In genomic region chr14:59159169-59159568, GRCh38 we compare ENCODE assay signal across 30 cellular contexts. TPM values are rescaled to one million over a fixed set of nuclear protein-coding genes. Genes with fewer than 3 reads are reported as not detected.
DNase-seq lines count a peak whose midpoint lies in the region; ATAC-seq and TF ChIP-seq lines count a peak whose summit lies in the region.
"Had no signal": no experiment of that assay in that cellular context is flagged by ENCODE, and none has a peak within 500 bp of the region (broad histone marks: within the 10 kb centered on the region; RNA-seq: fewer than 3 reads in every experiment).

No MANE protein-coding gene starts in this region.

- H3K9ac ChIP-seq in PC-3 (ENCODE audit: low read length) = no peak overlapping the region
- H3K9ac ChIP-seq: neural progenitor cell had no signal

- no peaks in the 10 kb centered on the region for H3K9me3 Mint-ChIP-seq in mesothelial cell of epicardium
- H3K9me3 Mint-ChIP-seq: T-helper 2 cell treated with Interferon-gamma antibody and Interleukin-4, amounts not matched to agents 5 μg/mL and 100 μg/mL, for 36 hours had no signal

- H3K4me1 Mint-ChIP-seq in mesothelial cell of epicardium = peaks cover 34% of the 10 kb centered on the region

- TF ChIP-seq CTCF in PC-3 (conservative IDR thresholded peaks at IDR 0.05; ENCODE audit: low read depth, low read length) (no peak), mesothelial cell of epicardium (IDR thresholded peaks at IDR 0.05; ENCODE audit: unreplicated experiment) (no peak)

- no peaks in the 10 kb centered on the region for H4K20me1 ChIP-seq in PC-3 (ENCODE audit: low read length)

- H3K27me3 Mint-ChIP-seq in mesothelial cell of epicardium (ENCODE audit: low read depth) = no peaks in the 10 kb centered on the region

- H3K4me2 ChIP-seq in PC-3 (ENCODE audit: low read length) = no peak overlapping the region
- H3K4me2 ChIP-seq: neural progenitor cell had no signal

- DNase-seq in DMS 273 (lab: John Stamatoyannopoulos, UW; ENCODE audit: unreplicated experiment) = peak; percentile 26
- DNase-seq in DMS 273 treated with DMSO at 0.1 percent for 48 hours (lab: John Stamatoyannopoulos, UW) = no peak
- DNase-seq in M059J (ENCODE audit: low read depth) = peak; percentile 26
- DNase-seq in PC-3 = no peak
- peak; percentile 77 for DNase-seq in left kidney (ENCODE audit: low read depth, low spot score)
- no peak for DNase-seq in mesothelial cell of epicardium (ENCODE audit: low spot score in 2 of 2, unreplicated experiment in 2 of 2)
- DNase-seq: activated CD8-positive, alpha-beta memory T cell treated with anti-CD3 and anti-CD28 coated beads, Interleukin-2, amount 50 U/mL, for 48 hours; activated CD8-positive, alpha-beta T cell treated with anti-CD3 and anti-CD28 coated beads for 36 hours; activated naive CD4-positive, alpha-beta T cell treated with anti-CD3 and anti-CD28 coated beads, Interleukin-2, amount 50 U/mL, for 16 hours; amniotic stem cell; Caco-2; effector CD4-positive, alpha-beta T cell; GOT3; hypothalamus; Karpas-422; left cardiac atrium; MV-4-11; NCI-H2227 treated with DMSO at 0.1 percent for 48 hours; pancreas; Right ventricle myocardium superior; stimulated activated naive CD4-positive, alpha-beta T cell treated with Interleukin-2 at 50 U/mL for 16 hours; upper lobe of right lung had no signal

- H3K79me2 ChIP-seq in PC-3 (ENCODE audit: low read length) = no peaks in the 10 kb centered on the region

- H3K27me3 ChIP-seq in PC-3 (ENCODE audit: low read length) = peaks cover 74% of the 10 kb centered on the region
- H3K27me3 ChIP-seq: neural progenitor cell, pancreas, upper lobe of right lung had no signal

- 0 out of 2 replicates have a peak, but pooled peaks cover 8% of the 10 kb centered on the region for H3K4me1 ChIP-seq in PC-3 (ENCODE audit: insufficient read depth, low read length)

- H3K9me2 ChIP-seq in PC-3 (replicated peaks; ENCODE audit: low read length) = no peaks in the 10 kb centered on the region

- ATAC-seq in PC-3 (peak; percentile 16; the same call in 1 of the 2 replicates), HG02588 (IDR thresholded peaks at IDR 0.05; ENCODE audit: unreplicated experiment) (no peak), GM18861 (IDR thresholded peaks at IDR 0.05; ENCODE audit: unreplicated experiment) (no peak)
- ATAC-seq: activated CD8-positive, alpha-beta T cell treated with anti-CD3 and anti-CD28 coated beads for 36 hours; left cardiac atrium; Panc1; pancreas; upper lobe of right lung had no signal

- no peak overlapping the region for H3K27ac Mint-ChIP-seq in mesothelial cell of epicardium
- H3K27ac Mint-ChIP-seq: activated CD8-positive, alpha-beta T cell treated with anti-CD3 and anti-CD28 coated beads for 36 hours; CD14-positive monocyte; T-helper 2 cell treated with Interferon-gamma antibody and Interleukin-4, amounts not matched to agents 5 μg/mL and 100 μg/mL, for 36 hours had no signal

- H3K4me3 Mint-ChIP-seq in mesothelial cell of epicardium = no peak overlapping the region
- H3K4me3 Mint-ChIP-seq: activated CD8-positive, alpha-beta T cell treated with anti-CD3 and anti-CD28 coated beads for 36 hours; CD14-positive monocyte; neural progenitor cell; T-helper 2 cell treated with Interferon-gamma antibody and Interleukin-4, amounts not matched to agents 5 μg/mL and 100 μg/mL, for 36 hours had no signal

- H3K9me3 ChIP-seq in PC-3 (ENCODE audit: low read length) = no peaks in the 10 kb centered on the region
- H3K9me3 ChIP-seq: Caco-2, pancreas, upper lobe of right lung had no signal

- H3F3A ChIP-seq in PC-3 (ENCODE audit: low read length, unreplicated experiment) = no peaks in the 10 kb centered on the region

- POLR2A ChIA-PET in PC-3 (lab: Charles Lee; ENCODE audit: unreplicated experiment) = no interaction called here

- no peak overlapping the region for H3K27ac ChIP-seq in PC-3 (ENCODE audit: low read length)
- H3K27ac ChIP-seq: 22Rv1, neural progenitor cell, pancreas, skin epidermis, upper lobe of right lung had no signal

- no TSS peak for BruUV-seq in PC-3 (replicated peaks; lab: Mats Ljungman, UMichigan)

- no peak overlapping the region for H3K4me3 ChIP-seq in PC-3 (ENCODE audit: low read length)
- H3K4me3 ChIP-seq: neural progenitor cell, pancreas, skin epidermis, upper lobe of right lung had no signal

- H3K36me3 ChIP-seq in PC-3 (ENCODE audit: low read depth, low read length) = no peaks in the 10 kb centered on the region
- H3K36me3 ChIP-seq: neural progenitor cell, pancreas, upper lobe of right lung had no signal

- no peaks in the 10 kb centered on the region for H3K36me3 Mint-ChIP-seq in mesothelial cell of epicardium
- H3K36me3 Mint-ChIP-seq: CD14-positive monocyte, neural progenitor cell had no signal

- no peak overlapping the region for H2AFZ ChIP-seq in PC-3 (ENCODE audit: low read length)
- H2AFZ ChIP-seq: neural progenitor cell had no signal

- CTCF ChIA-PET in PC-3 (lab: Charles Lee) = no interaction called here

- intact Hi-C loops in PC-3 (cut with micrococcal nuclease) = no loop called here

RNA-seq across cellular contexts. Expression of gene DAAM1, which starts 29.3 kb away (rescaled TPM):
- total RNA-seq in M059J (2014; rRNA removed; shearing (Covaris generic)) = 5.6 and 18.2 TPM in 2 replicates
- total RNA-seq in PC-3 (2014; rRNA removed) (32.7 and 36.7 TPM in 2 replicates), mesothelial cell of epicardium (35.3 to 44.8 TPM (median 44.2 TPM) in 3 replicates)

Comparison
In these comparisons a context has a peak if more than half of its experiments do, and no peak if none do; other contexts are left out.
1. DNase-seq: peak in DMS 273 (single experiment), M059J (single experiment) and left kidney (single experiment); none in DMS 273 treated with DMSO at 0.1 percent for 48 hours (single experiment), PC-3 (single experiment) and mesothelial cell of epicardium (0 of 2).